In genomic region chr3:45223889-45224730, GRCh38 we compare ENCODE assay signal across 8 cellular contexts. TPM values are rescaled to one million over a fixed set of nuclear protein-coding genes. Genes with fewer than 3 reads are reported as not detected.
DNase-seq lines count a peak whose midpoint lies in the region; TF ChIP-seq lines count a peak whose summit lies in the region.

No MANE protein-coding gene starts in this region.

- in situ Hi-C loops in GM13977 (cut with MboI; ENCODE audit: low pct_unique_long_range_greater_than_20kb, low sequenced_read_pairs, unreplicated experiment), result no loop called here

- peak overlapping the region; percentile 80 to 87 for H3K27ac ChIP-seq in uterus

- peak overlapping the region; percentile 44 for H3K4me3 Mint-ChIP-seq in activated naive CD8-positive, alpha-beta T cell treated with anti-CD3 and anti-CD28 coated beads for 36 hours

- no peak overlapping the region for H3K27ac Mint-ChIP-seq in activated naive CD8-positive, alpha-beta T cell treated with anti-CD3 and anti-CD28 coated beads for 36 hours

- intact Hi-C loops in uterus (cut with DNase I; ENCODE audit: low total_unique reads), result no loop called here

- TF ChIP-seq CTCF in uterus (IDR thresholded peaks at IDR 0.05) (no peak), GM13977 (IDR thresholded peaks at IDR 0.05; ENCODE audit: extremely low read depth, insufficient read depth, missing control alignments) (no peak)

- H3K4me3 ChIP-seq in uterus, result peak overlapping the region; percentile 37 to 50

- TF ChIP-seq POLR2A in uterus (IDR thresholded peaks at IDR 0.05), result no peak

- peaks cover 0 to 7% of the 10 kb centered on the region in 2 donors for H3K4me1 ChIP-seq in uterus

- DNase-seq in stimulated activated CD4-positive, alpha-beta T cell treated with anti-CD3 and anti-CD28 coated beads, Interleukin-12 subunit alpha, Interleukin-12 subunit beta, amount 100 ng/mL, for 4 hours, result peak; percentile 12
- no peak for DNase-seq in stimulated activated CD4-positive, alpha-beta T cell treated with anti-CD3 and anti-CD28 coated beads, Interleukin-1b, Interleukin-23, amount 100 ng/mL, for 48 hours
- DNase-seq in activated naive CD8-positive, alpha-beta T cell treated with anti-CD3 and anti-CD28 coated beads for 36 hours, result no peak
- DNase-seq in iris pigment epithelial cell (ENCODE audit: low read depth) (peak; percentile 65), uterus (no peak), cerebellar nuclear complex (lab: John Stamatoyannopoulos, UW) (no peak), GM13977 (ENCODE audit: low spot score) (no peak), epidermal melanocyte (ENCODE audit: insufficient read length, low spot score) (no peak)

- peaks cover 81% of the 10 kb centered on the region for H3K27me3 Mint-ChIP-seq in activated naive CD8-positive, alpha-beta T cell treated with anti-CD3 and anti-CD28 coated beads for 36 hours

- no peaks in the 10 kb centered on the region for H3K27me3 ChIP-seq in uterus

- no peaks in the 10 kb centered on the region for H3K9me3 Mint-ChIP-seq in activated naive CD8-positive, alpha-beta T cell treated with anti-CD3 and anti-CD28 coated beads for 36 hours

- H3K9me3 ChIP-seq in uterus, result no peaks in the 10 kb centered on the region

- no peaks in the 10 kb centered on the region for H3K36me3 ChIP-seq in uterus

- peaks cover 12% of the 10 kb centered on the region for H3K4me1 Mint-ChIP-seq in activated naive CD8-positive, alpha-beta T cell treated with anti-CD3 and anti-CD28 coated beads for 36 hours

- H3K36me3 Mint-ChIP-seq in activated naive CD8-positive, alpha-beta T cell treated with anti-CD3 and anti-CD28 coated beads for 36 hours, result no peaks in the 10 kb centered on the region

RNA-seq across cellular contexts. Expression of gene TMEM158, which starts 2.0 kb away (rescaled TPM):
- total RNA-seq in activated naive CD8-positive, alpha-beta T cell treated with anti-CD3 and anti-CD28 coated beads for 36 hours, result under 1 TPM; 0.12 to 0.20 TPM
- total RNA-seq in uterus, result 10 to 100 TPM in 3 of 4 donors, 1 to 10 TPM in 1; 2.6 to 93.1 (median 47.8) TPM

Comparison
In these comparisons a context has a peak if more than half of its experiments do, and no peak if none do; other contexts are left out.
1. DNase-seq: peak in stimulated activated CD4-positive, alpha-beta T cell treated with anti-CD3 and anti-CD28 coated beads, Interleukin-12 subunit alpha, Interleukin-12 subunit beta, amount 100 ng/mL, for 4 hours (single experiment) and iris pigment epithelial cell (single experiment); none in stimulated activated CD4-positive, alpha-beta T cell treated with anti-CD3 and anti-CD28 coated beads, Interleukin-1b, Interleukin-23, amount 100 ng/mL, for 48 hours (single experiment), activated naive CD8-positive, alpha-beta T cell treated with anti-CD3 and anti-CD28 coated beads for 36 hours (single experiment), uterus (0 of 2), cerebellar nuclear complex (0 of 2), GM13977 (single experiment) and epidermal melanocyte (single experiment).